Comparison of ENCODE assay signal across 9 cellular contexts in genomic region chr1:169604781-169605560, GRCh38. TPM values are rescaled to one million over a fixed set of nuclear protein-coding genes. Genes with fewer than 3 reads are reported as not detected.
DNase-seq lines count a peak whose midpoint lies in the region; ATAC-seq and TF ChIP-seq lines count a peak whose summit lies in the region.
"Had no signal": no experiment of that assay in that cellular context is flagged by ENCODE, and none has a peak within 500 bp of the region (broad histone marks: within the 10 kb centered on the region; RNA-seq: fewer than 3 reads in every experiment).

No MANE protein-coding gene starts in this region.

- no peaks in the 10 kb centered on the region for H3K36me3 ChIP-seq in CD4-positive, CD25-positive, alpha-beta regulatory T cell (ENCODE audit: control insufficient read depth, insufficient read depth, low read length)

- peak overlapping the region; percentile 52 for H3K27ac ChIP-seq in CD4-positive, CD25-positive, alpha-beta regulatory T cell (ENCODE audit: insufficient read depth, low read length, poor library complexity, severe bottlenecking)

- peaks cover 0 to 2% (median 0%) of the 10 kb centered on the region in 7 donors for H3K9me3 Mint-ChIP-seq in CD4-positive, CD25-positive, alpha-beta regulatory T cell

- DNase-seq in CD4-positive, CD25-positive, alpha-beta regulatory T cell: peak in 2 of 3 donors; percentile 68 to 84
- DNase-seq in activated CD4-positive, alpha-beta T cell treated with anti-CD3 and anti-CD28 coated beads for 1 hour: peak; percentile 23
- DNase-seq in left cardiac atrium (no peak), erythroblast (lab: John Stamatoyannopoulos, UW) (no peak), cerebellum (ENCODE audit: low spot score) (no peak), inferior parietal cortex (ENCODE audit: extremely low spot score) (no peak)

- TF ChIP-seq POLR2A in erythroblast (IDR thresholded peaks at IDR 0.05; ENCODE audit: low read length): no peak

- H3K9me3 ChIP-seq in CD4-positive, CD25-positive, alpha-beta regulatory T cell (ENCODE audit: control insufficient read depth in 2 of 2, low read length in 2 of 2): no peaks in the 10 kb centered on the region

- H3K27ac Mint-ChIP-seq in CD4-positive, CD25-positive, alpha-beta regulatory T cell: peak overlapping the region; percentile 63 to 93 (median 90)

- peaks cover 36 to 61% (median 45%) of the 10 kb centered on the region in 4 donors for H3K4me1 Mint-ChIP-seq in CD4-positive, CD25-positive, alpha-beta regulatory T cell

- peak overlapping the region; percentile 54 for H3K4me3 ChIP-seq in CD4-positive, CD25-positive, alpha-beta regulatory T cell (ENCODE audit: low read depth, low read length)
- H3K4me3 ChIP-seq: smooth muscle cell had no signal

- intact Hi-C loops in left cardiac atrium (cut with DNase I): loop anchor here (5.0 kb wide), 2 partner anchors 102 to 202 kb away; no protein-coding TSS in a partner anchor

- ATAC-seq in CD4-positive, CD25-positive, alpha-beta regulatory T cell (ENCODE audit: low read depth in 2 of 2): peak; percentile 83
- ATAC-seq in HG03175 (IDR thresholded peaks at IDR 0.05; ENCODE audit: unreplicated experiment): peak; percentile 65
- peak; percentile 30 to 54 for ATAC-seq in left cardiac atrium
- ATAC-seq in HG03565 (IDR thresholded peaks at IDR 0.05; ENCODE audit: unreplicated experiment): no peak

- H3K27me3 Mint-ChIP-seq in CD4-positive, CD25-positive, alpha-beta regulatory T cell: no peaks in the 10 kb centered on the region

- peak overlapping the region; percentile 30 to 83 (median 69) for H3K4me3 Mint-ChIP-seq in CD4-positive, CD25-positive, alpha-beta regulatory T cell

- H3K36me3 Mint-ChIP-seq in CD4-positive, CD25-positive, alpha-beta regulatory T cell: peaks cover 13% of the 10 kb centered on the region

- H3K27me3 ChIP-seq in CD4-positive, CD25-positive, alpha-beta regulatory T cell (ENCODE audit: control insufficient read depth, insufficient read depth, low read length): no peaks in the 10 kb centered on the region

- H3K4me1 ChIP-seq in CD4-positive, CD25-positive, alpha-beta regulatory T cell (ENCODE audit: control insufficient read depth, insufficient read depth, low read length, poor library complexity, severe bottlenecking): peaks cover 41% of the 10 kb centered on the region

RNA-seq across cellular contexts. Expression of gene F5, which starts 18.7 kb away (rescaled TPM):
- total RNA-seq in CD4-positive, CD25-positive, alpha-beta regulatory T cell: 80.6 TPM
- 10 to 100 TPM; 10.1 to 29.4 (median 17.5) TPM for polyA plus RNA-seq in CD4-positive, CD25-positive, alpha-beta regulatory T cell
- 10 to 100 TPM; 17.8 to 20.9 TPM for total RNA-seq in left cardiac atrium
- 0.18 TPM for total RNA-seq in cerebellum

RNA-seq across cellular contexts. Expression of gene SELP, which starts 25.0 kb away (rescaled TPM):
- 12.1 TPM for total RNA-seq in CD4-positive, CD25-positive, alpha-beta regulatory T cell
- 10 to 100 TPM; 15.2 to 25.2 (median 22.5) TPM for polyA plus RNA-seq in CD4-positive, CD25-positive, alpha-beta regulatory T cell
- total RNA-seq in left cardiac atrium (10 to 100 TPM; 12.4 to 22.5 TPM), cerebellum (0.27 TPM)
- total RNA-seq: smooth muscle cell had no signal
- polyA plus RNA-seq: smooth muscle cell had no signal

Comparison
In these comparisons a context has a peak if more than half of its experiments do, and no peak if none do; other contexts are left out.
1. DNase-seq: peak in CD4-positive, CD25-positive, alpha-beta regulatory T cell (2 of 3) and activated CD4-positive, alpha-beta T cell treated with anti-CD3 and anti-CD28 coated beads for 1 hour (single experiment); none in left cardiac atrium (single experiment), erythroblast (0 of 2), cerebellum (single experiment) and inferior parietal cortex (single experiment).
2. RNA of gene F5, which starts 18.7 kb away (total RNA-seq): 80.6 TPM in CD4-positive, CD25-positive, alpha-beta regulatory T cell (single experiment) and 17.8 to 20.9 TPM in left cardiac atrium; 0.18 TPM in cerebellum (single experiment); every median in the first group is over 10 times any median in the second.
3. RNA of gene SELP, which starts 25.0 kb away (total RNA-seq): 12.4 to 22.5 TPM in left cardiac atrium and 12.1 TPM in CD4-positive, CD25-positive, alpha-beta regulatory T cell (single experiment); 0.27 TPM in cerebellum (single experiment); every median in the first group is over 10 times any median in the second.